In genomic region chr10:72831696-72832355, GRCh38 we compare ENCODE assay signal across 19 cellular contexts.
DNase-seq lines count a peak whose midpoint lies in the region; ATAC-seq and TF ChIP-seq lines count a peak whose summit lies in the region.
"Had no signal": no experiment of that assay in that cellular context is flagged by ENCODE, and none has a peak within 500 bp of the region (broad histone marks: within the 10 kb centered on the region; RNA-seq: fewer than 3 reads in every experiment).

No MANE protein-coding gene starts in this region.

- H3K36me3 ChIP-seq in left ventricle myocardium inferior = no peaks in the 10 kb centered on the region
- H3K36me3 ChIP-seq in mesenchymal stem cell (ENCODE audit: control insufficient read depth in 1 of 2, insufficient read depth in 2 of 2, low read depth in 1 of 2, low read length in 2 of 2) = peaks cover 0 to 4% of the 10 kb centered on the region in 2 experiments
- H3K36me3 ChIP-seq: right lobe of liver, transverse colon had no signal

- no peak overlapping the region for H4K8ac ChIP-seq in mesenchymal stem cell (ENCODE audit: low read length)

- ATAC-seq in HG03442 (IDR thresholded peaks at IDR 0.05; ENCODE audit: unreplicated experiment) (no peak), HG03457 (IDR thresholded peaks at IDR 0.05; ENCODE audit: unreplicated experiment) (no peak)
- ATAC-seq: activated CD4-positive, alpha-beta T cell treated with anti-CD3 and anti-CD28 coated beads for 36 hours had no signal

- H3K9ac ChIP-seq in mesenchymal stem cell (ENCODE audit: low read length) = peak overlapping the region; percentile 86
- H3K9ac ChIP-seq: KMS-11 had no signal

- H2BK15ac ChIP-seq in mesenchymal stem cell (ENCODE audit: low read depth, poor library complexity, severe bottlenecking) = no peak overlapping the region

- 99% methylated on average over 3 of the region's 8 CpGs for WGBS in mesenchymal stem cell

- intact Hi-C loops in left ventricle myocardium inferior (cut with micrococcal nuclease) = loop anchor here (10.0 kb wide), 1 partner anchor 467 kb away; no protein-coding TSS in a partner anchor
- intact Hi-C loops in cardiac septum (cut with DNase I) = loop anchor here (10.0 kb wide), 1 partner anchor 207 kb away; the partner anchor contains the start of gene MICU1

- H3K4me1 ChIP-seq in left ventricle myocardium inferior (peaks cover 28% of the 10 kb centered on the region), mesenchymal stem cell (ENCODE audit: control insufficient read depth, insufficient read depth, low read depth, low read length) (peaks cover 3% of the 10 kb centered on the region)
- H3K4me1 ChIP-seq: right lobe of liver, SJCRH30 had no signal

- peaks cover 8% of the 10 kb centered on the region for H3K79me1 ChIP-seq in mesenchymal stem cell (replicated peaks; ENCODE audit: low read length, poor library complexity, severe bottlenecking)

- no peak overlapping the region for H4K91ac ChIP-seq in mesenchymal stem cell (ENCODE audit: low read length)

- H3K27ac ChIP-seq in left ventricle myocardium inferior (replicated peaks) = no peak overlapping the region
- H3K27ac ChIP-seq in coronary artery = no peak overlapping the region
- H3K27ac ChIP-seq in mesenchymal stem cell (ENCODE audit: low read length, poor library complexity, severe bottlenecking) = no peak overlapping the region
- H3K27ac ChIP-seq: HL-60, KMS-11, right lobe of liver, SJCRH30, transverse colon had no signal

- no peak for DNase-seq in left ventricle myocardium inferior
- no peak for DNase-seq in cardiac septum (ENCODE audit: low spot score)
- no peak for DNase-seq in coronary artery (ENCODE audit: low spot score)
- no peak for DNase-seq in mesenchymal stem cell
- DNase-seq in HuH-7.5 (ENCODE audit: low spot score) = no peak
- no peak for DNase-seq in T-helper 2 cell
- DNase-seq: ACHN; activated CD4-positive, alpha-beta T cell treated with anti-CD3 and anti-CD28 coated beads for 36 hours; foreskin fibroblast; mesendoderm; NCI-H2227 treated with DMSO at 0.1 percent for 48 hours; right lobe of liver; SJCRH30; stimulated activated CD4-positive, alpha-beta T cell treated with anti-CD3 and anti-CD28 coated beads, Interleukin-4, amount 100 ng/mL, for 24 hours; transverse colon had no signal

- no peak overlapping the region for H2BK5ac ChIP-seq in mesenchymal stem cell (ENCODE audit: low read depth, low read length, poor library complexity, severe bottlenecking)

- H2BK12ac ChIP-seq in mesenchymal stem cell (ENCODE audit: low read length in 2 of 2) = no peak overlapping the region

- TF ChIP-seq CTCF in left ventricle myocardium inferior (IDR thresholded peaks at IDR 0.05; ENCODE audit: borderline replicate concordance) = no peak
- TF ChIP-seq CTCF in coronary artery (IDR thresholded peaks at IDR 0.05) = no peak

- H3K4me2 ChIP-seq in mesenchymal stem cell (ENCODE audit: low read length, poor library complexity, severe bottlenecking) = no peak overlapping the region
- H3K4me2 ChIP-seq: KMS-11 had no signal

- H3K9me3 ChIP-seq in left ventricle myocardium inferior (replicated peaks) = no peaks in the 10 kb centered on the region
- no peaks in the 10 kb centered on the region for H3K9me3 ChIP-seq in mesenchymal stem cell (ENCODE audit: control insufficient read depth, low read length)
- H3K9me3 ChIP-seq: right lobe of liver, SJCRH30, transverse colon had no signal

- no peak overlapping the region for H3K4ac ChIP-seq in mesenchymal stem cell (ENCODE audit: low read depth in 1 of 2, low read length in 2 of 2)

- no peak overlapping the region for H2BK120ac ChIP-seq in mesenchymal stem cell (ENCODE audit: low read depth, low read length)

- H3K18ac ChIP-seq in mesenchymal stem cell (ENCODE audit: low read depth in 1 of 2, low read length in 2 of 2) = no peak overlapping the region

- H2AFZ ChIP-seq in mesenchymal stem cell (ENCODE audit: low read depth, low read length) = no peak overlapping the region

- no peak overlapping the region for H2AK5ac ChIP-seq in mesenchymal stem cell (ENCODE audit: low read length, severe bottlenecking)

- no peak overlapping the region for H3K14ac ChIP-seq in mesenchymal stem cell (ENCODE audit: low read length in 2 of 2)

- no peak overlapping the region for H3K23ac ChIP-seq in mesenchymal stem cell (ENCODE audit: low read length in 2 of 2)

- H3K4me3 ChIP-seq in left ventricle myocardium inferior = peak overlapping the region; percentile 41
- peak overlapping the region; percentile 51 for H3K4me3 ChIP-seq in coronary artery
- H3K4me3 ChIP-seq in mesenchymal stem cell (ENCODE audit: insufficient read depth in 1 of 2, low read depth in 1 of 2, low read length in 2 of 2) = peak overlapping the region in 1 of 2 experiments; percentile 69
- H3K4me3 ChIP-seq: right lobe of liver, SJCRH30, transverse colon had no signal

- H3K27me3 ChIP-seq in left ventricle myocardium inferior (ENCODE audit: low read depth) = no peaks in the 10 kb centered on the region
- no peaks in the 10 kb centered on the region for H3K27me3 ChIP-seq in mesenchymal stem cell (ENCODE audit: control insufficient read depth in 1 of 2, insufficient read depth in 1 of 2, low read length in 2 of 2)
- H3K27me3 ChIP-seq: right lobe of liver, SJCRH30, transverse colon had no signal
